ENCODE assay signal across 8 cellular contexts in genomic region chr17:38871247-38871991, GRCh38. TPM values are rescaled to one million over a fixed set of nuclear protein-coding genes. Genes with fewer than 3 reads are reported as not detected.
A peak's percentile ranks its signal among the peaks of the same experiment; 100 is the strongest.
DNase-seq lines count a peak whose midpoint lies in the region; ATAC-seq and TF ChIP-seq lines count a peak whose summit lies in the region.

No MANE protein-coding gene starts in this region.

- WGBS in right lobe of liver (ENCODE audit: insufficient coverage, low coverage, low lambda C conversion rate, missing lambda C conversion rate), result 17% methylated on average over 9 of the region's 11 CpGs

- intact Hi-C loops in right lobe of liver (cut with DNase I), result loop anchor here in 1 of 2 donors (10.0 kb wide), 1 partner anchor 283 kb away; the partner anchor contains the start of gene PLXDC1

- H3K27me3 ChIP-seq in right lobe of liver, result no peaks in the 10 kb centered on the region

- in situ Hi-C loops in KBM-7 (cut with MboI; ENCODE audit: low pct_unique_long_range_greater_than_20kb, low sequenced_read_pairs), result no loop called here

- peaks cover 44% of the 10 kb centered on the region for H3K36me3 Mint-ChIP-seq in central memory CD8-positive, alpha-beta T cell (ENCODE audit: insufficient read depth)

- peak; percentile 71 for DNase-seq in COLO829 (ENCODE audit: low spot score)
- peak; percentile 68 for DNase-seq in KBM-7
- DNase-seq in central memory CD8-positive, alpha-beta T cell (ENCODE audit: low spot score in 2 of 2), result peak in 1 of 2 donors; percentile 46
- DNase-seq in right lobe of liver, result peak; percentile 86 to 88 (median 87)
- DNase-seq in stimulated activated CD4-positive, alpha-beta T cell treated with anti-CD3 and anti-CD28 coated beads, TNF-alpha, amount 100 ng/mL, for 24 hours (ENCODE audit: low read depth in 3 of 3), result peak; percentile 52 to 79 (median 69)
- no peak for DNase-seq in GM19238 (ENCODE audit: insufficient read length, low spot score)

- peak overlapping the region; percentile 67 to 96 (median 93) for H3K27ac ChIP-seq in right lobe of liver

- TF ChIP-seq CTCF in WI38 (IDR thresholded peaks at IDR 0.05; ENCODE audit: low read depth, low read length) (no peak), right lobe of liver (IDR thresholded peaks at IDR 0.05) (peak in 3 of 4 donors; percentile 14 to 41 (median 33))

- H3K27ac Mint-ChIP-seq in central memory CD8-positive, alpha-beta T cell (ENCODE audit: low read depth), result peak overlapping the region; percentile 84

- H3K36me3 ChIP-seq in right lobe of liver, result no peaks in the 10 kb centered on the region

- H3K4me3 ChIP-seq in WI38 (ENCODE audit: low read depth, low read length) (peak overlapping the region; percentile 100), right lobe of liver (peak overlapping the region; percentile 79 to 99 (median 94))

- ATAC-seq in central memory CD8-positive, alpha-beta T cell (replicated peaks; ENCODE audit: extremely low read depth, poor library complexity, severe bottlenecking), result no peak
- ATAC-seq in right lobe of liver (peak; percentile 53 to 68 (median 60)), GM18867 (IDR thresholded peaks at IDR 0.05; ENCODE audit: unreplicated experiment) (no peak)

- no peaks in the 10 kb centered on the region for H3K27me3 Mint-ChIP-seq in central memory CD8-positive, alpha-beta T cell

- H3K9me3 ChIP-seq in right lobe of liver, result no peaks in the 10 kb centered on the region

- TF ChIP-seq POLR2A in right lobe of liver (IDR thresholded peaks at IDR 0.05), result peak; percentile 62

- H3K4me1 ChIP-seq in right lobe of liver, result peaks cover 0 to 41% (median 19%) of the 10 kb centered on the region in 4 donors

- H3K9me3 Mint-ChIP-seq in central memory CD8-positive, alpha-beta T cell, result no peaks in the 10 kb centered on the region

- peak overlapping the region; percentile 100 for H3K4me3 Mint-ChIP-seq in central memory CD8-positive, alpha-beta T cell

- peaks cover 68% of the 10 kb centered on the region for H3K4me1 Mint-ChIP-seq in central memory CD8-positive, alpha-beta T cell

RNA-seq across cellular contexts. Expression of gene LASP1, which starts 1.6 kb away (rescaled TPM):
- 100 to 1,000 TPM in 2 of 6 experiments, 10 to 100 TPM in 4; 52.2 to 124 (median 84.8) TPM for total RNA-seq in right lobe of liver

RNA-seq across cellular contexts. Expression of gene RPL23, which starts 17.9 kb away (rescaled TPM):
- 100 to 1,000 TPM; 389 to 609 (median 436) TPM for total RNA-seq in right lobe of liver

RNA-seq across cellular contexts. Expression of gene CWC25, which starts 46.3 kb away (rescaled TPM):
- 10 to 100 TPM in 2 of 6 experiments, 1 to 10 TPM in 4; 6.8 to 13.1 (median 9.2) TPM for total RNA-seq in right lobe of liver

Comparison
In these comparisons a context has a peak if more than half of its experiments do, and no peak if none do; other contexts are left out.
1. ATAC-seq: peak in right lobe of liver (4 of 4); none in central memory CD8-positive, alpha-beta T cell (single experiment) and GM18867 (single experiment).